In genomic region chr16:85678821-85679220, GRCh38 we compare ENCODE assay signal across 1 cellular context.
TF ChIP-seq lines count a peak whose summit lies in the region.

No MANE protein-coding gene starts in this region.

TF ChIP-seq in GM23338, 12 proteins besides CTCF, POLR2A, EP300 and RAD21 (continued from another document):
- TF ChIP-seq ZNF462 (CRISPR knock-in tag; IDR thresholded peaks at IDR 0.05) (no peak), REST (IDR thresholded peaks at IDR 0.05; ENCODE audit: unreplicated experiment) (no peak), STAT1 (IDR thresholded peaks at IDR 0.05; ENCODE audit: unreplicated experiment) (no peak), EZH2 (IDR thresholded peaks at IDR 0.05; ENCODE audit: low read depth, unreplicated experiment) (no peak)
